In the genomic region with DNA sequence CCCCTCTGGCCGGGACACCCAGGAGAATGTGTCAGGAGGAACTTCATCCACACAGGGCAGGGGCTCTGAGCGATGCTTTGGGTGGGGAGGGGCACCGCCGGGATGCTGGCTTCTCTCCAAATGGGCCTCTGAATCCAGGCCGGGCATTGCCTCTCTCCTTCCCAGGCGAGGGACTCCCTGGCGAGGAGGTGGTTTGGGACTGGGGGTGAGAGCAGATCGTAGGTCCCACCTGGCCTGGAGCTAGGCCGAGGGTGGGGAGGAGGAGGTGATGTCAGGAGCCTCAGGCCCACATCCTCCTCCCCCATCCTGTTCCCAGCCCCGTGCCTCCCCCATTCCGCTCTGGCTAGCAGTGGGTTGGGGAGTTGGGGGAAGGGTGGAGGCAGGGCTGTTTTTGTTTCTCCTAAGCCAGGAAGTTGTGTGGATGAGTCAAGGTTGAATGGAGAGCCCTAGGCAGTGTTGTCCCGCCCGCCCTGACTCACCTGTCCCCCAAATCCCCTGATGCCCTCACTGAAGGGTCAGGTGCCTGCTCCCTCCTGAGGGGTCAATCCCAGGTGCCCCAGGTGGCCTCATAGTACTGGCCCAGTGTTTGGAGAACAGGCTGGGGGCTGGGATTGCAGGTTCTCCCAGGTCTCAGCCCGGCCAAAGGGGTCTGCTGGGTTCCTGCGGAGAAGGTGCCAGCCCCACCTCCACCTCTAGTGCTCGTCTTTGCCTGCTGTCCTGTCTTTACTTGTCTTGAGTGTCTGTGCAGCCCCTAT, we compare ENCODE assay signal across 10 cellular contexts. TPM values are rescaled to one million over a fixed set of nuclear protein-coding genes. Genes with fewer than 3 reads are reported as not detected.
A peak's percentile ranks its signal among the peaks of the same experiment; 100 is the strongest.
DNase-seq lines count a peak whose midpoint lies in the region; ATAC-seq, FAIRE-seq and TF ChIP-seq lines count a peak whose summit lies in the region.
"Had no signal": no experiment of that assay in that cellular context is flagged by ENCODE, and none has a peak within 500 bp of the region (broad histone marks: within the 10 kb centered on the region; RNA-seq: fewer than 3 reads in every experiment).

No MANE protein-coding gene starts in this region.

- intact Hi-C loops in pancreas (cut with DNase I), result no loop called here

- no peak for FAIRE-seq in pancreas (lab: Jason Lieb, UNC)

- H3K4me3 ChIP-seq in pancreas, result peak overlapping the region; percentile 29 to 79 (median 61)

- TF ChIP-seq CTCF in pancreas (IDR thresholded peaks at IDR 0.05), result no peak

- peak; percentile 73 for ATAC-seq in esophagus mucosa
- peak in 1 of 4 donors; percentile 5 for ATAC-seq in pancreas

- H3K9me3 ChIP-seq in pancreas, result no peaks in the 10 kb centered on the region

- H3K4me1 ChIP-seq in pancreas, result peaks cover 10 to 20% (median 16%) of the 10 kb centered on the region in 3 donors

- WGBS in pancreas, 2 donors, result 23 to 24% methylated on average over 16 of the region's 16 CpGs

- H3K27me3 ChIP-seq in pancreas, result no peaks in the 10 kb centered on the region

- DNase-seq in EH (ENCODE audit: low read depth), result peak; percentile 77
- DNase-seq in NCI-H510A treated with DMSO at 0.1 percent for 48 hours (lab: John Stamatoyannopoulos, UW), result peak; percentile 25
- DNase-seq in pancreas, result peak in 4 of 6 donors; percentile 40 to 83 (median 60)
- DNase-seq in GOT3 (lab: John Stamatoyannopoulos, UW), result no peak
- no peak for DNase-seq in SHP77 treated with DMSO at 0.1 percent for 48 hours (lab: John Stamatoyannopoulos, UW)
- no peak for DNase-seq in superior temporal gyrus (ENCODE audit: extremely low spot score)
- DNase-seq in NOMO-1 (lab: John Stamatoyannopoulos, UW; ENCODE audit: unreplicated experiment in 2 of 2), result no peak
- DNase-seq: anterior cingulate cortex, OCI-M1 had no signal

- H3K27ac ChIP-seq in pancreas, result peak overlapping the region; percentile 75 to 94 (median 86)

- peaks cover 0 to 34% (median 15%) of the 10 kb centered on the region in 3 donors for H3K36me3 ChIP-seq in pancreas

RNA-seq across cellular contexts. Expression of gene GRB7, which starts 2.8 kb away (rescaled TPM):
- 45.3 TPM for total RNA-seq in esophagus mucosa
- 10 to 100 TPM; 17.8 to 39.9 (median 26.5) TPM for total RNA-seq in pancreas
- polyA plus RNA-seq in pancreas, result 10 to 100 TPM; 50.4 to 64.4 TPM

RNA-seq across cellular contexts. Expression of gene MIEN1, which starts 10.2 kb away (rescaled TPM):
- total RNA-seq in esophagus mucosa (44.3 TPM), pancreas (10 to 100 TPM; 17.0 to 26.5 (median 24.3) TPM)
- 10 to 100 TPM; 54.4 to 75.2 TPM for polyA plus RNA-seq in pancreas

RNA-seq across cellular contexts. Expression of gene ERBB2, which starts 40.7 kb away (rescaled TPM):
- total RNA-seq in esophagus mucosa, result 118 TPM
- total RNA-seq in pancreas, result 10 to 100 TPM; 38.7 to 78.9 (median 45.0) TPM
- 10 to 100 TPM; 37.2 to 44.3 TPM for polyA plus RNA-seq in pancreas

RNA-seq across cellular contexts. Expression of gene PGAP3, which starts 52.7 kb away (rescaled TPM):
- total RNA-seq in esophagus mucosa, result 22.4 TPM
- 10 to 100 TPM; 19.4 to 33.4 (median 23.1) TPM for total RNA-seq in pancreas
- 10 to 100 TPM; 34.7 to 46.3 TPM for polyA plus RNA-seq in pancreas

Comparison
In these comparisons a context has a peak if more than half of its experiments do, and no peak if none do; other contexts are left out.
1. DNase-seq: peak in EH (single experiment), NCI-H510A treated with DMSO at 0.1 percent for 48 hours (single experiment) and pancreas (4 of 6); none in GOT3 (single experiment), SHP77 treated with DMSO at 0.1 percent for 48 hours (single experiment), superior temporal gyrus (single experiment) and NOMO-1 (0 of 2).